ENCODE assay signal across 1 cellular context in the genomic region with DNA sequence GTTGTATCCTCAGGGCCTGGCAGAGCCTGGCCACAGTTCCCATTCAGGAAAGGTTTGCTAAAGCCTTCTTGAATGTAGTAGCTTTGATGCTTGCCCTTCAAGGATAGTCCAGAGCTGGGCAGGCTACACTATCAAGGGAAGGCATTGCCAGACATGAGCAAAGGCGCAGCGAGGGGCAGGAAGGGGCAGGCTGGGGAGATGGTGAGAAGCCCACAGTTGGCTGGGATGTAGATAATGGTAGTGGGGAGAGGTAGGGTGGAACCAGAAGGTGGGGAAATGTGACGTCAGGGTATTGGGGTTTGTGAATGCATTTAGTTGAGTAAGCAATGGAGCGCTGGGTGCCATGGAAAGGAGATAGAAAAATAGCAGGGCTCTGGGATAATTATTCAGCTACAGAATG.
TF ChIP-seq lines count a peak whose summit lies in the region.

No MANE protein-coding gene starts in this region.

TF ChIP-seq in HepG2, 621 proteins besides CTCF, POLR2A, EP300 and RAD21:
- TF ChIP-seq, protein P1, sequence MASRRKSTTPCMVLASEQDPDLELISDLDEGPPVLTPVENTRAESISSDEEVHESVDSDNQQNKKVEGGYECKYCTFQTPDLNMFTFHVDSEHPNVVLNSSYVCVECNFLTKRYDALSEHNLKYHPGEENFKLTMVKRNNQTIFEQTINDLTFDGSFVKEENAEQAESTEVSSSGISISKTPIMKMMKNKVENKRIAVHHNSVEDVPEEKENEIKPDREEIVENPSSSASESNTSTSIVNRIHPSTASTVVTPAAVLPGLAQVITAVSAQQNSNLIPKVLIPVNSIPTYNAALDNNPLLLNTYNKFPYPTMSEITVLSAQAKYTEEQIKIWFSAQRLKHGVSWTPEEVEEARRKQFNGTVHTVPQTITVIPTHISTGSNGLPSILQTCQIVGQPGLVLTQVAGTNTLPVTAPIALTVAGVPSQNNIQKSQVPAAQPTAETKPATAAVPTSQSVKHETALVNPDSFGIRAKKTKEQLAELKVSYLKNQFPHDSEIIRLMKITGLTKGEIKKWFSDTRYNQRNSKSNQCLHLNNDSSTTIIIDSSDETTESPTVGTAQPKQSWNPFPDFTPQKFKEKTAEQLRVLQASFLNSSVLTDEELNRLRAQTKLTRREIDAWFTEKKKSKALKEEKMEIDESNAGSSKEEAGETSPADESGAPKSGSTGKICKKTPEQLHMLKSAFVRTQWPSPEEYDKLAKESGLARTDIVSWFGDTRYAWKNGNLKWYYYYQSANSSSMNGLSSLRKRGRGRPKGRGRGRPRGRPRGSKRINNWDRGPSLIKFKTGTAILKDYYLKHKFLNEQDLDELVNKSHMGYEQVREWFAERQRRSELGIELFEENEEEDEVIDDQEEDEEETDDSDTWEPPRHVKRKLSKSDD (CRISPR knock-in tag; IDR thresholded peaks at IDR 0.05; ENCODE audit: low read depth), result no peak
- TF ChIP-seq ZNF101 (CRISPR knock-in tag; IDR thresholded peaks at IDR 0.05; ENCODE audit: borderline replicate concordance, low read depth), result no peak
- no peak for TF ChIP-seq ZNF792 (CRISPR knock-in tag; IDR thresholded peaks at IDR 0.05)
- TF ChIP-seq TCF7L2 (IDR thresholded peaks at IDR 0.05; ENCODE audit: low read depth, low read length), result no peak
- TF ChIP-seq SIX4 (CRISPR knock-in tag; IDR thresholded peaks at IDR 0.05), result no peak
- TF ChIP-seq, protein P2, sequence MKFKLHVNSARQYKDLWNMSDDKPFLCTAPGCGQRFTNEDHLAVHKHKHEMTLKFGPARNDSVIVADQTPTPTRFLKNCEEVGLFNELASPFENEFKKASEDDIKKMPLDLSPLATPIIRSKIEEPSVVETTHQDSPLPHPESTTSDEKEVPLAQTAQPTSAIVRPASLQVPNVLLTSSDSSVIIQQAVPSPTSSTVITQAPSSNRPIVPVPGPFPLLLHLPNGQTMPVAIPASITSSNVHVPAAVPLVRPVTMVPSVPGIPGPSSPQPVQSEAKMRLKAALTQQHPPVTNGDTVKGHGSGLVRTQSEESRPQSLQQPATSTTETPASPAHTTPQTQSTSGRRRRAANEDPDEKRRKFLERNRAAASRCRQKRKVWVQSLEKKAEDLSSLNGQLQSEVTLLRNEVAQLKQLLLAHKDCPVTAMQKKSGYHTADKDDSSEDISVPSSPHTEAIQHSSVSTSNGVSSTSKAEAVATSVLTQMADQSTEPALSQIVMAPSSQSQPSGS (CRISPR knock-in tag; IDR thresholded peaks at IDR 0.05), result no peak
- peak; percentile 30; the same call in 1 of the 2 replicates for TF ChIP-seq ATF7 (IDR thresholded peaks at IDR 0.05)
- no peak for TF ChIP-seq ATF7 (CRISPR knock-in tag; IDR thresholded peaks at IDR 0.05)
- TF ChIP-seq ZNF83 (CRISPR knock-in tag; IDR thresholded peaks at IDR 0.05; ENCODE audit: borderline replicate concordance), result no peak
- TF ChIP-seq, protein P3, sequence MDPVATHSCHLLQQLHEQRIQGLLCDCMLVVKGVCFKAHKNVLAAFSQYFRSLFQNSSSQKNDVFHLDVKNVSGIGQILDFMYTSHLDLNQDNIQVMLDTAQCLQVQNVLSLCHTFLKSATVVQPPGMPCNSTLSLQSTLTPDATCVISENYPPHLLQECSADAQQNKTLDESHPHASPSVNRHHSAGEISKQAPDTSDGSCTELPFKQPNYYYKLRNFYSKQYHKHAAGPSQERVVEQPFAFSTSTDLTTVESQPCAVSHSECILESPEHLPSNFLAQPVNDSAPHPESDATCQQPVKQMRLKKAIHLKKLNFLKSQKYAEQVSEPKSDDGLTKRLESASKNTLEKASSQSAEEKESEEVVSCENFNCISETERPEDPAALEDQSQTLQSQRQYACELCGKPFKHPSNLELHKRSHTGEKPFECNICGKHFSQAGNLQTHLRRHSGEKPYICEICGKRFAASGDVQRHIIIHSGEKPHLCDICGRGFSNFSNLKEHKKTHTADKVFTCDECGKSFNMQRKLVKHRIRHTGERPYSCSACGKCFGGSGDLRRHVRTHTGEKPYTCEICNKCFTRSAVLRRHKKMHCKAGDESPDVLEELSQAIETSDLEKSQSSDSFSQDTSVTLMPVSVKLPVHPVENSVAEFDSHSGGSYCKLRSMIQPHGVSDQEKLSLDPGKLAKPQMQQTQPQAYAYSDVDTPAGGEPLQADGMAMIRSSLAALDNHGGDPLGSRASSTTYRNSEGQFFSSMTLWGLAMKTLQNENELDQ (CRISPR knock-in tag; IDR thresholded peaks at IDR 0.05; ENCODE audit: borderline replicate concordance), result no peak
- TF ChIP-seq SMYD3 (CRISPR knock-in tag; IDR thresholded peaks at IDR 0.05), result no peak
- TF ChIP-seq CREB1 (IDR thresholded peaks at IDR 0.05), result peak; percentile 81
- no peak for TF ChIP-seq CREB1 (CRISPR knock-in tag; IDR thresholded peaks at IDR 0.05)
- TF ChIP-seq ZNF12 (CRISPR knock-in tag; IDR thresholded peaks at IDR 0.05), result no peak
